1 cellular context compared by ENCODE assay signal in genomic region chr4:74394476-74395136, GRCh38.
TF ChIP-seq lines count a peak whose summit lies in the region.

No MANE protein-coding gene starts in this region.

TF ChIP-seq in K562, 482 proteins besides CTCF, POLR2A, EP300 and RAD21 (continued from another document and continues in another):
- TF ChIP-seq POLR3G (IDR thresholded peaks at IDR 0.05; ENCODE audit: extremely low read depth, insufficient read length, insufficient replicate concordance) (no peak), NRF1 (conservative IDR thresholded peaks at IDR 0.05 in 1 of 2, IDR thresholded peaks at IDR 0.05 in 1 of 2) (0 out of 4 replicates have a peak, but pooled peaks of 1 of the 2 experiments have one; percentile 11), ZNF3 (CRISPR knock-in tag; IDR thresholded peaks at IDR 0.05) (no peak), ZNF592 (IDR thresholded peaks at IDR 0.05) (no peak), DACH1 (IDR thresholded peaks at IDR 0.05; ENCODE audit: partially characterized antibody) (no peak), CCNT2 (IDR thresholded peaks at IDR 0.05; ENCODE audit: borderline replicate concordance, extremely low read depth, insufficient read length, low read depth, low read length) (peak; percentile 32), KLF1 (tag; IDR thresholded peaks at IDR 0.05) (no peak), ZNF175 (CRISPR knock-in tag; IDR thresholded peaks at IDR 0.05; ENCODE audit: low read depth) (no peak), ZNF280B (CRISPR knock-in tag; IDR thresholded peaks at IDR 0.05) (no peak), ZNF12 (CRISPR knock-in tag; IDR thresholded peaks at IDR 0.05) (no peak), POLR2AphosphoS5 (IDR thresholded peaks at IDR 0.05; ENCODE audit: control insufficient read depth, insufficient read depth, low read depth, low read length) (no peak), PYGO2 (tag; IDR thresholded peaks at IDR 0.05) (no peak), ZNF75A (CRISPR knock-in tag; IDR thresholded peaks at IDR 0.05) (peak; percentile 97), ZNF324 (CRISPR knock-in tag; IDR thresholded peaks at IDR 0.05) (no peak), TRIM25 (IDR thresholded peaks at IDR 0.05; ENCODE audit: borderline replicate concordance) (no peak), ELF1 (tag; IDR thresholded peaks at IDR 0.05) (0 out of 2 replicates have a peak, but pooled peaks have one; percentile 14), TRIM24 (IDR thresholded peaks at IDR 0.05) (peak in 1 of 2 experiments; percentile 45; a peak in 2 of 4 replicates), JUND (IDR thresholded peaks at IDR 0.05; ENCODE audit: borderline replicate concordance, low read depth, low read length) (peak; percentile 96), JUND (tag; IDR thresholded peaks at IDR 0.05; ENCODE audit: borderline replicate concordance, low read depth, low read length) (peak; percentile 90; the same call in 2 of the 3 replicates), KLF16 (IDR thresholded peaks at IDR 0.05) (no peak), ESRRA (IDR thresholded peaks at IDR 0.05; ENCODE audit: borderline replicate concordance, low read depth) (peak; percentile 79), KAT8 (IDR thresholded peaks at IDR 0.05; ENCODE audit: low read depth) (no peak), HNRNPLL (IDR thresholded peaks at IDR 0.05; ENCODE audit: low read depth, low read length, poor library complexity, severe bottlenecking) (no peak), ERF (CRISPR knock-in tag; IDR thresholded peaks at IDR 0.05) (no peak), ZFX (CRISPR knock-in tag; IDR thresholded peaks at IDR 0.05) (no peak), SMAD2 (IDR thresholded peaks at IDR 0.05; ENCODE audit: low read depth, low read length) (no peak), HNRNPH1 (optimal IDR thresholded peaks at IDR 0.05; ENCODE audit: low read depth, low read length) (no peak), PHF21A (IDR thresholded peaks at IDR 0.05; ENCODE audit: borderline replicate concordance, low read depth) (no peak), SETDB1 (IDR thresholded peaks at IDR 0.05; ENCODE audit: low read length) (no peak), MAX (CRISPR knock-in tag; IDR thresholded peaks at IDR 0.05) (no peak), CC2D1A (IDR thresholded peaks at IDR 0.05) (peak; percentile 70; the same call in 1 of the 2 replicates), ASH1L (IDR thresholded peaks at IDR 0.05; ENCODE audit: borderline replicate concordance, low read depth, partially characterized antibody) (no peak), EGR1 (conservative IDR thresholded peaks at IDR 0.05) (no peak), GABPB1 (CRISPR knock-in tag; IDR thresholded peaks at IDR 0.05) (0 out of 2 replicates have a peak, but pooled peaks have one; percentile 25), FOXJ3 (CRISPR knock-in tag; IDR thresholded peaks at IDR 0.05) (no peak)
- TF ChIP-seq, protein P1, sequence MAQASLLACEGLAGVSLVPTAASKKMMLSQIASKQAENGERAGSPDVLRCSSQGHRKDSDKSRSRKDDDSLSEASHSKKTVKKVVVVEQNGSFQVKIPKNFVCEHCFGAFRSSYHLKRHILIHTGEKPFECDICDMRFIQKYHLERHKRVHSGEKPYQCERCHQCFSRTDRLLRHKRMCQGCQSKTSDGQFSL (CRISPR knock-in tag; IDR thresholded peaks at IDR 0.05) = no peak
- TF ChIP-seq, protein P1 (tag; IDR thresholded peaks at IDR 0.05) = no peak
- TF ChIP-seq, protein P2, sequence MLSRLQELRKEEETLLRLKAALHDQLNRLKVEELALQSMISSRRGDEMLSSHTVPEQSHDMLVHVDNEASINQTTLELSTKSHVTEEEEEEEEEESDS (CRISPR knock-in tag; IDR thresholded peaks at IDR 0.05) = no peak
- TF ChIP-seq, protein P3, sequence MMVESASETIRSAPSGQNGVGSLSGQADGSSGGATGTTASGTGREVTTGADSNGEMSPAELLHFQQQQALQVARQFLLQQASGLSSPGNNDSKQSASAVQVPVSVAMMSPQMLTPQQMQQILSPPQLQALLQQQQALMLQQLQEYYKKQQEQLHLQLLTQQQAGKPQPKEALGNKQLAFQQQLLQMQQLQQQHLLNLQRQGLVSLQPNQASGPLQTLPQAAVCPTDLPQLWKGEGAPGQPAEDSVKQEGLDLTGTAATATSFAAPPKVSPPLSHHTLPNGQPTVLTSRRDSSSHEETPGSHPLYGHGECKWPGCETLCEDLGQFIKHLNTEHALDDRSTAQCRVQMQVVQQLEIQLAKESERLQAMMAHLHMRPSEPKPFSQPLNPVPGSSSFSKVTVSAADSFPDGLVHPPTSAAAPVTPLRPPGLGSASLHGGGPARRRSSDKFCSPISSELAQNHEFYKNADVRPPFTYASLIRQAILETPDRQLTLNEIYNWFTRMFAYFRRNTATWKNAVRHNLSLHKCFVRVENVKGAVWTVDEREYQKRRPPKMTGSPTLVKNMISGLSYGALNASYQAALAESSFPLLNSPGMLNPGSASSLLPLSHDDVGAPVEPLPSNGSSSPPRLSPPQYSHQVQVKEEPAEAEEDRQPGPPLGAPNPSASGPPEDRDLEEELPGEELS (CRISPR knock-in tag; IDR thresholded peaks at IDR 0.05; ENCODE audit: borderline replicate concordance) = no peak
- TF ChIP-seq, protein P4, sequence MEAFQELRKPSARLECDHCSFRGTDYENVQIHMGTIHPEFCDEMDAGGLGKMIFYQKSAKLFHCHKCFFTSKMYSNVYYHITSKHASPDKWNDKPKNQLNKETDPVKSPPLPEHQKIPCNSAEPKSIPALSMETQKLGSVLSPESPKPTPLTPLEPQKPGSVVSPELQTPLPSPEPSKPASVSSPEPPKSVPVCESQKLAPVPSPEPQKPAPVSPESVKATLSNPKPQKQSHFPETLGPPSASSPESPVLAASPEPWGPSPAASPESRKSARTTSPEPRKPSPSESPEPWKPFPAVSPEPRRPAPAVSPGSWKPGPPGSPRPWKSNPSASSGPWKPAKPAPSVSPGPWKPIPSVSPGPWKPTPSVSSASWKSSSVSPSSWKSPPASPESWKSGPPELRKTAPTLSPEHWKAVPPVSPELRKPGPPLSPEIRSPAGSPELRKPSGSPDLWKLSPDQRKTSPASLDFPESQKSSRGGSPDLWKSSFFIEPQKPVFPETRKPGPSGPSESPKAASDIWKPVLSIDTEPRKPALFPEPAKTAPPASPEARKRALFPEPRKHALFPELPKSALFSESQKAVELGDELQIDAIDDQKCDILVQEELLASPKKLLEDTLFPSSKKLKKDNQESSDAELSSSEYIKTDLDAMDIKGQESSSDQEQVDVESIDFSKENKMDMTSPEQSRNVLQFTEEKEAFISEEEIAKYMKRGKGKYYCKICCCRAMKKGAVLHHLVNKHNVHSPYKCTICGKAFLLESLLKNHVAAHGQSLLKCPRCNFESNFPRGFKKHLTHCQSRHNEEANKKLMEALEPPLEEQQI (IDR thresholded peaks at IDR 0.05) = peak; percentile 83
- TF ChIP-seq, protein P5, sequence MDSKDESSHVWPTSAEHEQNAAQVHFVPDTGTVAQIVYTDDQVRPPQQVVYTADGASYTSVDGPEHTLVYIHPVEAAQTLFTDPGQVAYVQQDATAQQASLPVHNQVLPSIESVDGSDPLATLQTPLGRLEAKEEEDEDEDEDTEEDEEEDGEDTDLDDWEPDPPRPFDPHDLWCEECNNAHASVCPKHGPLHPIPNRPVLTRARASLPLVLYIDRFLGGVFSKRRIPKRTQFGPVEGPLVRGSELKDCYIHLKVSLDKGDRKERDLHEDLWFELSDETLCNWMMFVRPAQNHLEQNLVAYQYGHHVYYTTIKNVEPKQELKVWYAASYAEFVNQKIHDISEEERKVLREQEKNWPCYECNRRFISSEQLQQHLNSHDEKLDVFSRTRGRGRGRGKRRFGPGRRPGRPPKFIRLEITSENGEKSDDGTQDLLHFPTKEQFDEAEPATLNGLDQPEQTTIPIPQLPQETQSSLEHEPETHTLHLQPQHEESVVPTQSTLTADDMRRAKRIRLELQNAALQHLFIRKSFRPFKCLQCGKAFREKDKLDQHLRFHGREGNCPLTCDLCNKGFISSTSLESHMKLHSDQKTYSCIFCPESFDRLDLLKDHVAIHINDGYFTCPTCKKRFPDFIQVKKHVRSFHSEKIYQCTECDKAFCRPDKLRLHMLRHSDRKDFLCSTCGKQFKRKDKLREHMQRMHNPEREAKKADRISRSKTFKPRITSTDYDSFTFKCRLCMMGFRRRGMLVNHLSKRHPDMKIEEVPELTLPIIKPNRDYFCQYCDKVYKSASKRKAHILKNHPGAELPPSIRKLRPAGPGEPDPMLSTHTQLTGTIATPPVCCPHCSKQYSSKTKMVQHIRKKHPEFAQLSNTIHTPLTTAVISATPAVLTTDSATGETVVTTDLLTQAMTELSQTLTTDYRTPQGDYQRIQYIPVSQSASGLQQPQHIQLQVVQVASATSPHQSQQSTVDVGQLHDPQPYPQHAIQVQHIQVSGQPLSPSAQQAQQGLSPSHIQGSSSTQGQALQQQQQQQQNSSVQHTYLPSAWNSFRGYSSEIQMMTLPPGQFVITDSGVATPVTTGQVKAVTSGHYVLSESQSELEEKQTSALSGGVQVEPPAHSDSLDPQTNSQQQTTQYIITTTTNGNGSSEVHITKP (IDR thresholded peaks at IDR 0.05; ENCODE audit: partially characterized antibody) = no peak
- TF ChIP-seq, protein P6, sequence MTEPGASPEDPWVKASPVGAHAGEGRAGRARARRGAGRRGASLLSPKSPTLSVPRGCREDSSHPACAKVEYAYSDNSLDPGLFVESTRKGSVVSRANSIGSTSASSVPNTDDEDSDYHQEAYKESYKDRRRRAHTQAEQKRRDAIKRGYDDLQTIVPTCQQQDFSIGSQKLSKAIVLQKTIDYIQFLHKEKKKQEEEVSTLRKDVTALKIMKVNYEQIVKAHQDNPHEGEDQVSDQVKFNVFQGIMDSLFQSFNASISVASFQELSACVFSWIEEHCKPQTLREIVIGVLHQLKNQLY (CRISPR knock-in tag; conservative IDR thresholded peaks at IDR 0.05) = no peak
- TF ChIP-seq, protein P7, sequence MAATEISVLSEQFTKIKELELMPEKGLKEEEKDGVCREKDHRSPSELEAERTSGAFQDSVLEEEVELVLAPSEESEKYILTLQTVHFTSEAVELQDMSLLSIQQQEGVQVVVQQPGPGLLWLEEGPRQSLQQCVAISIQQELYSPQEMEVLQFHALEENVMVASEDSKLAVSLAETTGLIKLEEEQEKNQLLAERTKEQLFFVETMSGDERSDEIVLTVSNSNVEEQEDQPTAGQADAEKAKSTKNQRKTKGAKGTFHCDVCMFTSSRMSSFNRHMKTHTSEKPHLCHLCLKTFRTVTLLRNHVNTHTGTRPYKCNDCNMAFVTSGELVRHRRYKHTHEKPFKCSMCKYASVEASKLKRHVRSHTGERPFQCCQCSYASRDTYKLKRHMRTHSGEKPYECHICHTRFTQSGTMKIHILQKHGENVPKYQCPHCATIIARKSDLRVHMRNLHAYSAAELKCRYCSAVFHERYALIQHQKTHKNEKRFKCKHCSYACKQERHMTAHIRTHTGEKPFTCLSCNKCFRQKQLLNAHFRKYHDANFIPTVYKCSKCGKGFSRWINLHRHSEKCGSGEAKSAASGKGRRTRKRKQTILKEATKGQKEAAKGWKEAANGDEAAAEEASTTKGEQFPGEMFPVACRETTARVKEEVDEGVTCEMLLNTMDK (IDR thresholded peaks at IDR 0.05; ENCODE audit: borderline replicate concordance, insufficient read depth, low read depth, low read length, poor library complexity, severe bottlenecking) = no peak
